13 cellular contexts compared by ENCODE assay signal in genomic region chr13:99406799-99407201, GRCh38.
DNase-seq lines count a peak whose midpoint lies in the region; ATAC-seq and TF ChIP-seq lines count a peak whose summit lies in the region.
"Had no signal": no experiment of that assay in that cellular context is flagged by ENCODE, and none has a peak within 500 bp of the region (broad histone marks: within the 10 kb centered on the region; RNA-seq: fewer than 3 reads in every experiment).

No MANE protein-coding gene starts in this region.

- ATAC-seq in left cardiac atrium: peak; percentile 38 to 54
- ATAC-seq in stimulated activated memory B cell treated with anti-CD40 and anti-IgM and Interleukin-4, amounts not matched to agents 10 μg/mL and 1 μg/mL and 100 μg/mL, for 72 hours: no peak
- ATAC-seq: foreskin keratinocyte, natural killer cell, WTC11 had no signal

- no peaks in the 10 kb centered on the region for H3K36me3 Mint-ChIP-seq in HFFc6 (ENCODE audit: low read depth)
- H3K36me3 Mint-ChIP-seq in stimulated activated memory B cell treated with anti-CD40 and anti-IgM and Interleukin-4, amounts not matched to agents 10 μg/mL and 1 μg/mL and 100 μg/mL, for 72 hours: no peaks in the 10 kb centered on the region
- H3K36me3 Mint-ChIP-seq: natural killer cell, WTC11 had no signal

- H3K27me3 ChIP-seq in dorsolateral prefrontal cortex: no peaks in the 10 kb centered on the region
- H3K27me3 ChIP-seq: sigmoid colon, SJCRH30 had no signal

- peak overlapping the region in 5 of 59 donors; percentile 13 to 57 (median 46) for H3K27ac ChIP-seq in dorsolateral prefrontal cortex
- H3K27ac ChIP-seq: foreskin keratinocyte, SJCRH30 had no signal

- intact Hi-C loops in left cardiac atrium (cut with DNase I): no loop called here
- intact Hi-C loops in dorsolateral prefrontal cortex (cut with DNase I): no loop called here

- peaks cover 39% of the 10 kb centered on the region for H3K27me3 Mint-ChIP-seq in HFFc6 (ENCODE audit: insufficient read depth)
- no peaks in the 10 kb centered on the region for H3K27me3 Mint-ChIP-seq in stimulated activated memory B cell treated with anti-CD40 and anti-IgM and Interleukin-4, amounts not matched to agents 10 μg/mL and 1 μg/mL and 100 μg/mL, for 72 hours

- DNase-seq in HFFc6: no peak
- peak; percentile 87 for DNase-seq in SKM-1 (lab: John Stamatoyannopoulos, UW; ENCODE audit: unreplicated experiment)
- no peak for DNase-seq in left cardiac atrium
- DNase-seq in dorsolateral prefrontal cortex: no peak
- DNase-seq in NCI-H2029 (lab: John Stamatoyannopoulos, UW): no peak
- DNase-seq in activated naive CD4-positive, alpha-beta T cell treated with anti-CD3 and anti-CD28 coated beads, Interleukin-2, amount 50 U/mL, for 16 hours: no peak
- DNase-seq: foreskin keratinocyte, natural killer cell, NCI-H187, sigmoid colon, SJCRH30 had no signal

- H3K27ac Mint-ChIP-seq in HFFc6: no peak overlapping the region
- H3K27ac Mint-ChIP-seq in stimulated activated memory B cell treated with anti-CD40 and anti-IgM and Interleukin-4, amounts not matched to agents 10 μg/mL and 1 μg/mL and 100 μg/mL, for 72 hours: peak overlapping the region; percentile 57
- H3K27ac Mint-ChIP-seq: natural killer cell, WTC11 had no signal

- no peak overlapping the region for H3K4me3 ChIP-seq in dorsolateral prefrontal cortex
- H3K4me3 ChIP-seq: sigmoid colon, SJCRH30 had no signal

- peak overlapping the region; percentile 4; the same call in 1 of the 2 replicates for H3K4me3 Mint-ChIP-seq in HFFc6
- peak overlapping the region; percentile 19 for H3K4me3 Mint-ChIP-seq in stimulated activated memory B cell treated with anti-CD40 and anti-IgM and Interleukin-4, amounts not matched to agents 10 μg/mL and 1 μg/mL and 100 μg/mL, for 72 hours
- H3K4me3 Mint-ChIP-seq: natural killer cell, WTC11 had no signal

- TF ChIP-seq CTCF in HFFc6 (IDR thresholded peaks at IDR 0.05): no peak
- TF ChIP-seq CTCF in dorsolateral prefrontal cortex (IDR thresholded peaks at IDR 0.05 in 54 of 56, conservative IDR thresholded peaks at IDR 0.05 in 2 of 56; ENCODE audit: low read depth in 1 of 56, partially characterized antibody in 56 of 56): no peak

- peaks cover 9% of the 10 kb centered on the region; the same call in 1 of the 2 replicates for H3K9me3 Mint-ChIP-seq in HFFc6
- no peaks in the 10 kb centered on the region for H3K9me3 Mint-ChIP-seq in stimulated activated memory B cell treated with anti-CD40 and anti-IgM and Interleukin-4, amounts not matched to agents 10 μg/mL and 1 μg/mL and 100 μg/mL, for 72 hours
- H3K9me3 Mint-ChIP-seq: natural killer cell had no signal

- H3K4me1 Mint-ChIP-seq in HFFc6 (ENCODE audit: low read depth): 0 out of 2 replicates have a peak, but pooled peaks cover 5% of the 10 kb centered on the region
- peaks cover 34% of the 10 kb centered on the region for H3K4me1 Mint-ChIP-seq in stimulated activated memory B cell treated with anti-CD40 and anti-IgM and Interleukin-4, amounts not matched to agents 10 μg/mL and 1 μg/mL and 100 μg/mL, for 72 hours
